ENCODE assay signal across 8 cellular contexts in the genomic region with DNA sequence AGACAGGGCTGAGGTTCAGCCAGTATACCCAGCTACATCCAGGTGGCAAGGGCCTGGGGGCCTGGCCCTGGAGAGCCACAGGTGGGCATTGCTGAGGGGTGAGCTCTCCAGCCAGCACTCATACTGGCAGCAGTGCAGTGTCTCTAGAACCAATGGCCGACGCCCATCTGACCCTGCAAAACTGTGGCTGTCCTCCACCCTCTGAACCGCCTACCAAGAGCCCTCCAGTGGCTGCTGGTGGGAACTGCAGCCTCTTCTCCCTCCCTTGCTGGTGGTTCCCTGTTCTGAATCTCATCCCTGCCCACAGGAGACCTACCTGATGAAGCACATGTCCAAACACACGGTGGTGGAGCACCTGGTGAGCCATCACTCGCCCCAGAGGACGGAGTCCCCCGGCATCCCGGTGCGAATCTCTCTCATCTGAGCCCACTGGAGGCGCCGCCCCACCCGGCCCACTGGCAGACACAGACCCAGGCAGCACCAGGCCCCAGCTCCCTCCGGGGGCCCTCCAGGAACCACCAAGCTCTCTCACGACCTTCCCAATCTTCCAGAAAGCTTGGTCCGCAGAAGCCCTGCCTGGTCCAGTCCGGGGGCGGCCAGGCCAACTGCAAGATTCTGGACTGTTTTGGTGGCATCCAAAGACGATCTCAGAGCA. TPM values are rescaled to one million over a fixed set of nuclear protein-coding genes. Genes with fewer than 3 reads are reported as not detected.
DNase-seq lines count a peak whose midpoint lies in the region; ATAC-seq and TF ChIP-seq lines count a peak whose summit lies in the region.

No MANE protein-coding gene starts in this region.

- H3K27ac ChIP-seq in lower lobe of right lung = no peak overlapping the region

- peaks cover 33% of the 10 kb centered on the region for H3K36me3 Mint-ChIP-seq in activated CD4-positive, alpha-beta T cell treated with anti-CD3 and anti-CD28 coated beads, Interleukin-2, amount 10 ng/mL, durations not matched to agents 7 days and 5 days (ENCODE audit: low read depth)

- TF ChIP-seq CTCF in AG10803 (conservative IDR thresholded peaks at IDR 0.05; ENCODE audit: low read length) (peak; percentile 94), lower lobe of right lung (IDR thresholded peaks at IDR 0.05) (peak; percentile 94)

- no peak overlapping the region for H3K4me3 Mint-ChIP-seq in activated CD4-positive, alpha-beta T cell treated with anti-CD3 and anti-CD28 coated beads, Interleukin-2, amount 10 ng/mL, durations not matched to agents 7 days and 5 days

- H3K27ac Mint-ChIP-seq in activated CD4-positive, alpha-beta T cell treated with anti-CD3 and anti-CD28 coated beads, Interleukin-2, amount 10 ng/mL, durations not matched to agents 7 days and 5 days = peak overlapping the region; percentile 77

- peaks cover 4% of the 10 kb centered on the region for H3K9me3 Mint-ChIP-seq in activated CD4-positive, alpha-beta T cell treated with anti-CD3 and anti-CD28 coated beads, Interleukin-2, amount 10 ng/mL, durations not matched to agents 7 days and 5 days

- POLR2A ChIA-PET in activated CD4-positive, alpha-beta T cell treated with anti-CD3 and anti-CD28 coated beads, Interleukin-2, amount 10 ng/mL, durations not matched to agents 7 days and 5 days (lab: Charles Lee) = interaction anchor here (0.6 kb wide), 1 partner anchor 529 kb away, joined by 3 read pairs; no protein-coding TSS in a partner anchor

- peaks cover 36% of the 10 kb centered on the region for H3K4me1 ChIP-seq in lower lobe of right lung

- H3K4me1 Mint-ChIP-seq in activated CD4-positive, alpha-beta T cell treated with anti-CD3 and anti-CD28 coated beads, Interleukin-2, amount 10 ng/mL, durations not matched to agents 7 days and 5 days = peaks cover 47% of the 10 kb centered on the region

- CTCF ChIA-PET in activated CD4-positive, alpha-beta T cell treated with anti-CD3 and anti-CD28 coated beads, Interleukin-2, amount 10 ng/mL, durations not matched to agents 7 days and 5 days (lab: Charles Lee) = interaction anchor here (0.6 to 1.6 kb wide), 4 partner anchors 10 to 64 kb away, joined by 3 to 4 read pairs (median 3); no protein-coding TSS in a partner anchor

- no peaks in the 10 kb centered on the region for H3K27me3 ChIP-seq in lower lobe of right lung (ENCODE audit: low read depth)

- intact Hi-C loops in lower lobe of right lung (cut with DNase I) = loop anchor here (10.0 kb wide), 1 partner anchor 66 kb away; no protein-coding TSS in a partner anchor

- H3K9me3 ChIP-seq in lower lobe of right lung = no peaks in the 10 kb centered on the region

- ATAC-seq in GM21576 (IDR thresholded peaks at IDR 0.05; ENCODE audit: unreplicated experiment) (peak; percentile 51), lower lobe of right lung (peak; percentile 65 to 73), HG02870 (IDR thresholded peaks at IDR 0.05; ENCODE audit: unreplicated experiment) (no peak)

- peaks cover 44% of the 10 kb centered on the region for H3K36me3 ChIP-seq in lower lobe of right lung

- no peaks in the 10 kb centered on the region for H3K27me3 Mint-ChIP-seq in activated CD4-positive, alpha-beta T cell treated with anti-CD3 and anti-CD28 coated beads, Interleukin-2, amount 10 ng/mL, durations not matched to agents 7 days and 5 days

- H3K4me3 ChIP-seq in AG10803 (ENCODE audit: low read length) (no peak overlapping the region), lower lobe of right lung (no peak overlapping the region)

- DNase-seq in AG10803 (ENCODE audit: low read depth) (peak; percentile 57), NCI-H345 treated with DMSO at 0.1 percent for 48 hours (lab: John Stamatoyannopoulos, UW; ENCODE audit: unreplicated experiment) (peak; percentile 29), dermis microvascular lymphatic vessel endothelial cell (ENCODE audit: low read depth in 2 of 2) (peak; percentile 40 to 69), lower lobe of right lung (peak; percentile 85)
- peak; percentile 68 for DNase-seq in activated CD4-positive, alpha-beta T cell treated with anti-CD3 and anti-CD28 coated beads, Interleukin-2, amount 10 ng/mL, durations not matched to agents 7 days and 5 days
- peak; percentile 14 to 32 for DNase-seq in stimulated activated CD8-positive, alpha-beta memory T cell treated with anti-CD3 and anti-CD28 coated beads, Interleukin-2, amount 100 ng/mL, for 1 hour (ENCODE audit: low read depth in 2 of 2)

RNA-seq across cellular contexts. Expression of gene A3GALT2, which starts 22.1 kb away (rescaled TPM):
- not detected for total RNA-seq in activated CD4-positive, alpha-beta T cell treated with anti-CD3 and anti-CD28 coated beads, Interleukin-2, amount 10 ng/mL, durations not matched to agents 7 days and 5 days
- total RNA-seq in dermis microvascular lymphatic vessel endothelial cell (not detected in 2 replicates), lower lobe of right lung (not detected)

RNA-seq across cellular contexts. Expression of gene ZNF362, which starts 42.5 kb away (rescaled TPM):
- total RNA-seq in activated CD4-positive, alpha-beta T cell treated with anti-CD3 and anti-CD28 coated beads, Interleukin-2, amount 10 ng/mL, durations not matched to agents 7 days and 5 days = 10 to 100 TPM; 21.4 to 21.8 TPM
- 5.4 and 10.9 TPM in 2 replicates for total RNA-seq in dermis microvascular lymphatic vessel endothelial cell
- total RNA-seq in lower lobe of right lung = 30.7 TPM

Comparison
In these comparisons a context has a peak if more than half of its experiments do, and no peak if none do; other contexts are left out.
1. DNase-seq: peak in every context shown above with its lines; median percentile 85 in lower lobe of right lung; 68 in activated CD4-positive, alpha-beta T cell treated with anti-CD3 and anti-CD28 coated beads, Interleukin-2, amount 10 ng/mL, durations not matched to agents 7 days and 5 days; 57 in AG10803; 54 in dermis microvascular lymphatic vessel endothelial cell; 29 in NCI-H345 treated with DMSO at 0.1 percent for 48 hours; 23 in stimulated activated CD8-positive, alpha-beta memory T cell treated with anti-CD3 and anti-CD28 coated beads, Interleukin-2, amount 100 ng/mL, for 1 hour.